In genomic region chr1:208150810-208151458, GRCh38 we compare ENCODE assay signal across 24 cellular contexts.
DNase-seq lines count a peak whose midpoint lies in the region; ATAC-seq and TF ChIP-seq lines count a peak whose summit lies in the region.
"Had no signal": no experiment of that assay in that cellular context is flagged by ENCODE, and none has a peak within 500 bp of the region (broad histone marks: within the 10 kb centered on the region; RNA-seq: fewer than 3 reads in every experiment).

No MANE protein-coding gene starts in this region.

- no peaks in the 10 kb centered on the region for H3K9me3 Mint-ChIP-seq in progenitor cell of endocrine pancreas (ENCODE audit: low read depth)
- H3K9me3 Mint-ChIP-seq: activated CD8-positive, alpha-beta T cell treated with anti-CD3 and anti-CD28 coated beads for 36 hours; activated naive CD4-positive, alpha-beta T cell treated with anti-CD3 and anti-CD28 coated beads, Interleukin-2, amount 50 U/mL, for 24 hours; activated T-helper 2 cell treated with anti-CD3 and anti-CD28 coated beads, Interferon-gamma antibody, Interleukin-2, Interleukin-4, amounts not matched to agents 10 μg/mL and 5 μg/mL and 100 μg/mL, durations not matched to agents 14 hours and 24 hours and 36 hours; CD4-positive, alpha-beta T cell; neural crest cell; stimulated activated naive B cell treated with anti-CD40 and anti-IgM and Interleukin-4, amounts not matched to agents 10 μg/mL and 1 μg/mL and 100 μg/mL, for 72 hours had no signal

- H3K27ac Mint-ChIP-seq in progenitor cell of endocrine pancreas, result peak overlapping the region; percentile 17
- H3K27ac Mint-ChIP-seq: activated CD8-positive, alpha-beta T cell treated with anti-CD3 and anti-CD28 coated beads for 36 hours; activated naive CD4-positive, alpha-beta T cell treated with anti-CD3 and anti-CD28 coated beads, Interleukin-2, amount 50 U/mL, for 24 hours; activated T-helper 2 cell treated with anti-CD3 and anti-CD28 coated beads, Interferon-gamma antibody, Interleukin-2, Interleukin-4, amounts not matched to agents 10 μg/mL and 5 μg/mL and 100 μg/mL, durations not matched to agents 14 hours and 24 hours and 36 hours; CD4-positive, alpha-beta T cell; stimulated activated naive B cell treated with anti-CD40 and anti-IgM and Interleukin-4, amounts not matched to agents 10 μg/mL and 1 μg/mL and 100 μg/mL, for 72 hours had no signal

- no peak for ATAC-seq in GM18502 (IDR thresholded peaks at IDR 0.05; ENCODE audit: poor library complexity, unreplicated experiment)
- no peak for ATAC-seq in HG03378 (IDR thresholded peaks at IDR 0.05; ENCODE audit: unreplicated experiment)
- ATAC-seq: activated CD8-positive, alpha-beta T cell treated with anti-CD3 and anti-CD28 coated beads for 36 hours; stimulated activated naive B cell treated with anti-CD40 and anti-IgM and Interleukin-4, amounts not matched to agents 10 μg/mL and 1 μg/mL and 100 μg/mL, for 72 hours had no signal

- H3K9me3 ChIP-seq in left ventricle myocardium inferior (replicated peaks), result no peaks in the 10 kb centered on the region
- no peaks in the 10 kb centered on the region for H3K9me3 ChIP-seq in right atrium auricular region
- H3K9me3 ChIP-seq in hepatocyte (ENCODE audit: low read depth), result no peaks in the 10 kb centered on the region
- H3K9me3 ChIP-seq: breast epithelium had no signal

- no peak overlapping the region for H3K4me3 Mint-ChIP-seq in progenitor cell of endocrine pancreas (ENCODE audit: low read depth)
- H3K4me3 Mint-ChIP-seq: activated CD8-positive, alpha-beta T cell treated with anti-CD3 and anti-CD28 coated beads for 36 hours; activated naive CD4-positive, alpha-beta T cell treated with anti-CD3 and anti-CD28 coated beads, Interleukin-2, amount 50 U/mL, for 24 hours; CD4-positive, alpha-beta T cell; neural crest cell; stimulated activated naive B cell treated with anti-CD40 and anti-IgM and Interleukin-4, amounts not matched to agents 10 μg/mL and 1 μg/mL and 100 μg/mL, for 72 hours had no signal

- H3K4me2 ChIP-seq in hepatocyte, result no peak overlapping the region

- intact Hi-C loops in left ventricle myocardium inferior (cut with micrococcal nuclease), result no loop called here

- TF ChIP-seq CTCF in left ventricle myocardium inferior (IDR thresholded peaks at IDR 0.05; ENCODE audit: borderline replicate concordance), result no peak
- no peak for TF ChIP-seq CTCF in right atrium auricular region (IDR thresholded peaks at IDR 0.05)
- TF ChIP-seq CTCF in hepatocyte (IDR thresholded peaks at IDR 0.05; ENCODE audit: poor library complexity), result no peak
- TF ChIP-seq CTCF in progenitor cell of endocrine pancreas (IDR thresholded peaks at IDR 0.05; ENCODE audit: unreplicated experiment), result no peak

- no peaks in the 10 kb centered on the region for H3K9me2 ChIP-seq in hepatocyte (replicated peaks; ENCODE audit: insufficient read depth)

- peaks cover 3% of the 10 kb centered on the region for H3K27me3 Mint-ChIP-seq in progenitor cell of endocrine pancreas
- H3K27me3 Mint-ChIP-seq: activated CD8-positive, alpha-beta T cell treated with anti-CD3 and anti-CD28 coated beads for 36 hours; activated naive CD4-positive, alpha-beta T cell treated with anti-CD3 and anti-CD28 coated beads, Interleukin-2, amount 50 U/mL, for 24 hours; stimulated activated naive B cell treated with anti-CD40 and anti-IgM and Interleukin-4, amounts not matched to agents 10 μg/mL and 1 μg/mL and 100 μg/mL, for 72 hours had no signal

- peaks cover 14% of the 10 kb centered on the region for H3K4me1 Mint-ChIP-seq in progenitor cell of endocrine pancreas (ENCODE audit: low read depth)
- H3K4me1 Mint-ChIP-seq: activated naive CD4-positive, alpha-beta T cell treated with anti-CD3 and anti-CD28 coated beads, Interleukin-2, amount 50 U/mL, for 24 hours; stimulated activated naive B cell treated with anti-CD40 and anti-IgM and Interleukin-4, amounts not matched to agents 10 μg/mL and 1 μg/mL and 100 μg/mL, for 72 hours had no signal

- no peaks in the 10 kb centered on the region for H3K36me3 ChIP-seq in left ventricle myocardium inferior
- H3K36me3 ChIP-seq in right atrium auricular region, result no peaks in the 10 kb centered on the region
- H3K36me3 ChIP-seq in hepatocyte (replicated peaks; ENCODE audit: insufficient read depth, low read depth), result no peaks in the 10 kb centered on the region
- no peaks in the 10 kb centered on the region for H3K36me3 ChIP-seq in H7 (replicated peaks; ENCODE audit: control insufficient read depth, insufficient read depth, low read length)
- H3K36me3 ChIP-seq: breast epithelium had no signal

- WGBS in hepatocyte (ENCODE audit: low lambda C conversion rate, missing lambda C conversion rate), result 53% methylated on average over 6 of the region's 6 CpGs

- H3K36me3 Mint-ChIP-seq in progenitor cell of endocrine pancreas (ENCODE audit: insufficient read depth), result no peaks in the 10 kb centered on the region
- H3K36me3 Mint-ChIP-seq: activated naive CD4-positive, alpha-beta T cell treated with anti-CD3 and anti-CD28 coated beads, Interleukin-2, amount 50 U/mL, for 24 hours; stimulated activated naive B cell treated with anti-CD40 and anti-IgM and Interleukin-4, amounts not matched to agents 10 μg/mL and 1 μg/mL and 100 μg/mL, for 72 hours had no signal

- H3K4me3 ChIP-seq in left ventricle myocardium inferior, result no peak overlapping the region
- H3K4me3 ChIP-seq in right atrium auricular region, result no peak overlapping the region
- no peak overlapping the region for H3K4me3 ChIP-seq in hepatocyte
- H3K4me3 ChIP-seq in H7 (ENCODE audit: insufficient read depth, low read depth, low read length), result no peak overlapping the region
- H3K4me3 ChIP-seq: breast epithelium had no signal

- H3K4me1 ChIP-seq in left ventricle myocardium inferior, result peaks cover 71% of the 10 kb centered on the region
- H3K4me1 ChIP-seq in right atrium auricular region, result peaks cover 0 to 47% of the 10 kb centered on the region in 2 donors
- peaks cover 26% of the 10 kb centered on the region for H3K4me1 ChIP-seq in hepatocyte (ENCODE audit: insufficient read depth)
- H3K4me1 ChIP-seq: breast epithelium had no signal

- no peaks in the 10 kb centered on the region for H4K20me1 ChIP-seq in hepatocyte (ENCODE audit: insufficient read depth, poor library complexity, severe bottlenecking)

- H3K79me2 ChIP-seq in hepatocyte, result peaks cover 2% of the 10 kb centered on the region

- H2AFZ ChIP-seq in hepatocyte, result no peak overlapping the region

- DNase-seq in left ventricle myocardium inferior (no peak), right atrium auricular region (ENCODE audit: low spot score) (no peak), hepatocyte (ENCODE audit: low spot score) (no peak), progenitor cell of endocrine pancreas (ENCODE audit: low spot score, unreplicated experiment) (no peak), H7 (no peak)
- DNase-seq in activated CD8-positive, alpha-beta memory T cell treated with anti-CD3 and anti-CD28 coated beads for 24 hours, result no peak
- DNase-seq: activated CD4-positive, CD25-positive, alpha-beta regulatory T cell treated with anti-CD3 and anti-CD28 coated beads, Interleukin-2, amount 50 U/mL, for 72 hours; activated CD8-positive, alpha-beta T cell treated with anti-CD3 and anti-CD28 coated beads for 36 hours; amygdala; CD4-positive, alpha-beta T cell; effector CD8-positive, alpha-beta T cell; NCI-H1048; NCI-H187 treated with DMSO at 0.1 percent for 48 hours; NCI-H226; NCI-H774; RPMI8226; stimulated activated CD4-positive, alpha-beta T cell treated with anti-CD3 and anti-CD28 coated beads, Interleukin-4, amount 100 ng/mL, for 4 hours; stimulated activated naive B cell treated with anti-CD40 and anti-IgM and Interleukin-4, amounts not matched to agents 10 μg/mL and 1 μg/mL and 100 μg/mL, for 72 hours had no signal

- H3K27ac ChIP-seq in left ventricle myocardium inferior (replicated peaks), result peak overlapping the region; percentile 55
- peak overlapping the region in 1 of 2 donors; percentile 1 for H3K27ac ChIP-seq in right atrium auricular region
- peak overlapping the region; percentile 35 for H3K27ac ChIP-seq in hepatocyte
- H3K27ac ChIP-seq: breast epithelium had no signal

- no peaks in the 10 kb centered on the region for H3K27me3 ChIP-seq in left ventricle myocardium inferior (ENCODE audit: low read depth)
- H3K27me3 ChIP-seq in right atrium auricular region, result no peaks in the 10 kb centered on the region
- no peaks in the 10 kb centered on the region for H3K27me3 ChIP-seq in hepatocyte
- no peaks in the 10 kb centered on the region; the same call in 1 of the 2 replicates for H3K27me3 ChIP-seq in H7 (ENCODE audit: control insufficient read depth, insufficient read depth, low read length)
- H3K27me3 ChIP-seq: breast epithelium had no signal
